ENCODE assay signal across 18 cellular contexts in genomic region chr7:3254718-3255117, GRCh38.
"Had no signal": no experiment of that assay in that cellular context is flagged by ENCODE, and none has a peak within 500 bp of the region (broad histone marks: within the 10 kb centered on the region; RNA-seq: fewer than 3 reads in every experiment).

No MANE protein-coding gene starts in this region.

- H3K4me3 Mint-ChIP-seq: immature natural killer cell had no signal

- H3K27me3 ChIP-seq: esophagus muscularis mucosa, foreskin keratinocyte, gastroesophageal sphincter, hepatocyte, left lung had no signal

- H3K4me1 ChIP-seq: foreskin keratinocyte, heart left ventricle, left lung, lower lobe of right lung had no signal

- H3K36me3 Mint-ChIP-seq: immature natural killer cell had no signal

- H3K4me3 ChIP-seq: coronary artery, dorsolateral prefrontal cortex, esophagus muscularis mucosa, gastroesophageal sphincter, heart left ventricle, hepatocyte, left lung, lower lobe of right lung had no signal

- ATAC-seq: foreskin keratinocyte, gastroesophageal sphincter, heart left ventricle, left cardiac atrium, left lung, left ventricle myocardium superior, lower lobe of right lung had no signal

- H3K9me3 ChIP-seq: left lung, lower lobe of right lung had no signal

- DNase-seq: dermis blood vessel endothelial cell; dorsolateral prefrontal cortex; effector CD4-positive, alpha-beta T cell; effector memory CD4-positive, alpha-beta T cell; foreskin keratinocyte; heart left ventricle; hypothalamus; immature natural killer cell; left cardiac atrium; left lung; left ventricle myocardium superior; lower lobe of right lung; mesenchymal stem cell; midbrain had no signal

- H3K4me1 Mint-ChIP-seq: immature natural killer cell had no signal

- H3K27ac ChIP-seq: coronary artery, dorsolateral prefrontal cortex, esophagus muscularis mucosa, foreskin keratinocyte, gastroesophageal sphincter, heart left ventricle, hepatocyte, left lung, lower lobe of right lung had no signal

- H3K9me3 Mint-ChIP-seq: immature natural killer cell had no signal

- H3K27ac Mint-ChIP-seq: immature natural killer cell had no signal

- H3K36me3 ChIP-seq: esophagus muscularis mucosa, gastroesophageal sphincter, heart left ventricle, left lung, lower lobe of right lung had no signal
